In the genomic region with DNA sequence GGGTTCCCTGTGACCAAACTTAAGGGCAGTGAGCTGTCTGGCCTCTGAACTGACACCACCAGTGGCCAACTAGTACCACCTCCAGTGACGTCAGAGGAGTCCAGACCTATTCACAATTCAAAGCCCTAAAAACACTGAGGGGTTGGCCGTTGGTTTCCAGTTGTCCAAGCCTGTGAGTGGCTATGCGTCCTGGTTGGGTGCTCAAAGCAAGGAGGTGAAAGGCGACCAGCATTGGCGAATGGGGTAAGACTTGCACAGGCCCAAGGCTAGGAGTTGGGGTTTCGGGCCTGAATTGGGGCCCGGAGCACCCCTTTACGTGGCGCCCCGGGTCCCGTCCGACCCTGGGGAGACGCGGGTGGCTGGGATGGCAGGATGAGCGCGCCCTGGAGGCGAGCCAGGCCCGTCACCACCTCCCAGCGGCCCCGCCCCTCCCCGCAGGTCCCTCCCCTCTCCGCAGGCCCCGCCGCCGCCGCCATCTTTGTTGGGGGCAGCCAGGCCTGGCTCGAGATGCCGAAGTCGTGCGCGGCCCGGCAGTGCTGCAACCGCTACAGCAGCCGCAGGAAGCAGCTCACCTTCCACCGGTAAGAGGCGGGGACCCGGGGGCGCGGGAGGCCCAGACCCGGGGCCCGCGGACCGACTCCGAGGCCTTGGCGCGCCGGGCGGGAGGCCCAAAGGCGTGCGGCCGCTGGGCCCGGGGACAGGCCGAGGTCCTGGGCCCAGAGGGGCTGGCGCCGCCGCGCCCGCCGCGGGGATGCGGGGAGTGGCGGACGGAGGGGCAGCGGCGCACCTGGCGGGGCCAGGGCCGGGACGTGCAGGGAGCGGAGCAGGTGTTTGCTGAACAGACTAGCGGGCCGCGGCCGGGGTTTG, we compare ENCODE assay signal across 1 cellular context.
TF ChIP-seq lines count a peak whose summit lies in the region.

TSS of gene THAP3 (plus strand) at position 157 of the 867 bp plus-strand sequence. CDS start at position 508, 351 bp downstream.

TF ChIP-seq in K562, 482 proteins besides CTCF, POLR2A, EP300 and RAD21 (continued from another document and continues in another):
- TF ChIP-seq UBTF (IDR thresholded peaks at IDR 0.05; ENCODE audit: borderline replicate concordance in 1 of 2, low read depth in 2 of 2, low read length in 2 of 2) (peak in 1 of 2 experiments; percentile 91; a peak in 3 of 4 replicates), SOX6 (IDR thresholded peaks at IDR 0.05) (peak; percentile 55), CAMTA2 (CRISPR knock-in tag; conservative IDR thresholded peaks at IDR 0.05) (no peak), SAFB (IDR thresholded peaks at IDR 0.05; ENCODE audit: borderline replicate concordance, low read depth, low read length) (no peak), ZNF143 (CRISPR knock-in tag; IDR thresholded peaks at IDR 0.05) (no peak), NEUROD1 (IDR thresholded peaks at IDR 0.05; ENCODE audit: borderline replicate concordance, low read depth, low read length, partially characterized antibody) (no peak), CHD1 (IDR thresholded peaks at IDR 0.05; ENCODE audit: low read length) (no peak), HNRNPUL1 (IDR thresholded peaks at IDR 0.05; ENCODE audit: low read length) (no peak), ZMIZ1 (IDR thresholded peaks at IDR 0.05; ENCODE audit: low read depth in 2 of 2, low read length in 2 of 2) (no peak), MAX (CRISPR knock-in tag; IDR thresholded peaks at IDR 0.05) (no peak; the same call in 1 of the 2 replicates), ZNF146 (CRISPR knock-in tag; IDR thresholded peaks at IDR 0.05; ENCODE audit: unreplicated experiment) (no peak), ZNF408 (CRISPR knock-in tag; IDR thresholded peaks at IDR 0.05; ENCODE audit: low read depth) (no peak), RBM34 (IDR thresholded peaks at IDR 0.05; ENCODE audit: borderline replicate concordance, insufficient read depth, low read length) (no peak), IFI16 (CRISPR knock-in tag; IDR thresholded peaks at IDR 0.05) (no peak), HOXB6 (CRISPR knock-in tag; IDR thresholded peaks at IDR 0.05; ENCODE audit: borderline replicate concordance) (no peak), NCOR1 (IDR thresholded peaks at IDR 0.05) (peak; percentile 79), POLR3G (IDR thresholded peaks at IDR 0.05; ENCODE audit: extremely low read depth, insufficient read length, insufficient replicate concordance) (no peak), BMI1 (IDR thresholded peaks at IDR 0.05; ENCODE audit: low read length) (no peak), ILK (tag; IDR thresholded peaks at IDR 0.05; ENCODE audit: borderline replicate concordance, low read depth) (no peak), ARNT (IDR thresholded peaks at IDR 0.05) (no peak), SETDB1 (IDR thresholded peaks at IDR 0.05; ENCODE audit: low read length) (no peak), ZBTB43 (CRISPR knock-in tag; IDR thresholded peaks at IDR 0.05) (0 out of 2 replicates have a peak, but pooled peaks have one; percentile 22), SP2 (IDR thresholded peaks at IDR 0.05; ENCODE audit: extremely low read depth, low read depth, low read length, poor library complexity, severe bottlenecking) (no peak), ATF2 (CRISPR knock-in tag; IDR thresholded peaks at IDR 0.05) (0 out of 2 replicates have a peak, but pooled peaks have one; percentile 43), SRSF1 (IDR thresholded peaks at IDR 0.05; ENCODE audit: low read depth, low read length) (no peak)
- TF ChIP-seq, protein P1, sequence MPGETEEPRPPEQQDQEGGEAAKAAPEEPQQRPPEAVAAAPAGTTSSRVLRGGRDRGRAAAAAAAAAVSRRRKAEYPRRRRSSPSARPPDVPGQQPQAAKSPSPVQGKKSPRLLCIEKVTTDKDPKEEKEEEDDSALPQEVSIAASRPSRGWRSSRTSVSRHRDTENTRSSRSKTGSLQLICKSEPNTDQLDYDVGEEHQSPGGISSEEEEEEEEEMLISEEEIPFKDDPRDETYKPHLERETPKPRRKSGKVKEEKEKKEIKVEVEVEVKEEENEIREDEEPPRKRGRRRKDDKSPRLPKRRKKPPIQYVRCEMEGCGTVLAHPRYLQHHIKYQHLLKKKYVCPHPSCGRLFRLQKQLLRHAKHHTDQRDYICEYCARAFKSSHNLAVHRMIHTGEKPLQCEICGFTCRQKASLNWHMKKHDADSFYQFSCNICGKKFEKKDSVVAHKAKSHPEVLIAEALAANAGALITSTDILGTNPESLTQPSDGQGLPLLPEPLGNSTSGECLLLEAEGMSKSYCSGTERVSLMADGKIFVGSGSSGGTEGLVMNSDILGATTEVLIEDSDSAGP (CRISPR knock-in tag; IDR thresholded peaks at IDR 0.05), result peak; percentile 60; the same call in 1 of the 2 replicates
- TF ChIP-seq, protein P2, sequence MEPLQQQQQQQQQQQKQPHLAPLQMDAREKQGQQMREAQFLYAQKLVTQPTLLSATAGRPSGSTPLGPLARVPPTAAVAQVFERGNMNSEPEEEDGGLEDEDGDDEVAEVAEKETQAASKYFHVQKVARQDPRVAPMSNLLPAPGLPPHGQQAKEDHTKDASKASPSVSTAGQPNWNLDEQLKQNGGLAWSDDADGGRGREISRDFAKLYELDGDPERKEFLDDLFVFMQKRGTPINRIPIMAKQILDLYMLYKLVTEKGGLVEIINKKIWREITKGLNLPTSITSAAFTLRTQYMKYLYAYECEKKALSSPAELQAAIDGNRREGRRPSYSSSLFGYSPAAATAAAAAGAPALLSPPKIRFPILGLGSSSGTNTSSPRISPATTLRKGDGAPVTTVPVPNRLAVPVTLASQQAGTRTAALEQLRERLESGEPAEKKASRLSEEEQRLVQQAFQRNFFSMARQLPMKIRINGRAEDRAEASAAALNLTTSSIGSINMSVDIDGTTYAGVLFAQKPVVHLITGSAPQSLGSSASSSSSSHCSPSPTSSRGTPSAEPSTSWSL (CRISPR knock-in tag; IDR thresholded peaks at IDR 0.05; ENCODE audit: borderline replicate concordance), result no peak; the same call in 1 of the 2 replicates
- TF ChIP-seq, protein P3, sequence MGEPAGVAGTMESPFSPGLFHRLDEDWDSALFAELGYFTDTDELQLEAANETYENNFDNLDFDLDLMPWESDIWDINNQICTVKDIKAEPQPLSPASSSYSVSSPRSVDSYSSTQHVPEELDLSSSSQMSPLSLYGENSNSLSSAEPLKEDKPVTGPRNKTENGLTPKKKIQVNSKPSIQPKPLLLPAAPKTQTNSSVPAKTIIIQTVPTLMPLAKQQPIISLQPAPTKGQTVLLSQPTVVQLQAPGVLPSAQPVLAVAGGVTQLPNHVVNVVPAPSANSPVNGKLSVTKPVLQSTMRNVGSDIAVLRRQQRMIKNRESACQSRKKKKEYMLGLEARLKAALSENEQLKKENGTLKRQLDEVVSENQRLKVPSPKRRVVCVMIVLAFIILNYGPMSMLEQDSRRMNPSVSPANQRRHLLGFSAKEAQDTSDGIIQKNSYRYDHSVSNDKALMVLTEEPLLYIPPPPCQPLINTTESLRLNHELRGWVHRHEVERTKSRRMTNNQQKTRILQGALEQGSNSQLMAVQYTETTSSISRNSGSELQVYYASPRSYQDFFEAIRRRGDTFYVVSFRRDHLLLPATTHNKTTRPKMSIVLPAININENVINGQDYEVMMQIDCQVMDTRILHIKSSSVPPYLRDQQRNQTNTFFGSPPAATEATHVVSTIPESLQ (CRISPR knock-in tag; IDR thresholded peaks at IDR 0.05), result no peak
- TF ChIP-seq, protein P4, sequence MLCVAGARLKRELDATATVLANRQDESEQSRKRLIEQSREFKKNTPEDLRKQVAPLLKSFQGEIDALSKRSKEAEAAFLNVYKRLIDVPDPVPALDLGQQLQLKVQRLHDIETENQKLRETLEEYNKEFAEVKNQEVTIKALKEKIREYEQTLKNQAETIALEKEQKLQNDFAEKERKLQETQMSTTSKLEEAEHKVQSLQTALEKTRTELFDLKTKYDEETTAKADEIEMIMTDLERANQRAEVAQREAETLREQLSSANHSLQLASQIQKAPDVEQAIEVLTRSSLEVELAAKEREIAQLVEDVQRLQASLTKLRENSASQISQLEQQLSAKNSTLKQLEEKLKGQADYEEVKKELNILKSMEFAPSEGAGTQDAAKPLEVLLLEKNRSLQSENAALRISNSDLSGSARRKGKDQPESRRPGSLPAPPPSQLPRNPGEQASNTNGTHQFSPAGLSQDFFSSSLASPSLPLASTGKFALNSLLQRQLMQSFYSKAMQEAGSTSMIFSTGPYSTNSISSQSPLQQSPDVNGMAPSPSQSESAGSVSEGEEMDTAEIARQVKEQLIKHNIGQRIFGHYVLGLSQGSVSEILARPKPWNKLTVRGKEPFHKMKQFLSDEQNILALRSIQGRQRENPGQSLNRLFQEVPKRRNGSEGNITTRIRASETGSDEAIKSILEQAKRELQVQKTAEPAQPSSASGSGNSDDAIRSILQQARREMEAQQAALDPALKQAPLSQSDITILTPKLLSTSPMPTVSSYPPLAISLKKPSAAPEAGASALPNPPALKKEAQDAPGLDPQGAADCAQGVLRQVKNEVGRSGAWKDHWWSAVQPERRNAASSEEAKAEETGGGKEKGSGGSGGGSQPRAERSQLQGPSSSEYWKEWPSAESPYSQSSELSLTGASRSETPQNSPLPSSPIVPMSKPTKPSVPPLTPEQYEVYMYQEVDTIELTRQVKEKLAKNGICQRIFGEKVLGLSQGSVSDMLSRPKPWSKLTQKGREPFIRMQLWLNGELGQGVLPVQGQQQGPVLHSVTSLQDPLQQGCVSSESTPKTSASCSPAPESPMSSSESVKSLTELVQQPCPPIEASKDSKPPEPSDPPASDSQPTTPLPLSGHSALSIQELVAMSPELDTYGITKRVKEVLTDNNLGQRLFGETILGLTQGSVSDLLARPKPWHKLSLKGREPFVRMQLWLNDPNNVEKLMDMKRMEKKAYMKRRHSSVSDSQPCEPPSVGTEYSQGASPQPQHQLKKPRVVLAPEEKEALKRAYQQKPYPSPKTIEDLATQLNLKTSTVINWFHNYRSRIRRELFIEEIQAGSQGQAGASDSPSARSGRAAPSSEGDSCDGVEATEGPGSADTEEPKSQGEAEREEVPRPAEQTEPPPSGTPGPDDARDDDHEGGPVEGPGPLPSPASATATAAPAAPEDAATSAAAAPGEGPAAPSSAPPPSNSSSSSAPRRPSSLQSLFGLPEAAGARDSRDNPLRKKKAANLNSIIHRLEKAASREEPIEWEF (CRISPR knock-in tag; IDR thresholded peaks at IDR 0.05), result no peak
